ENCODE assay signal across 1 cellular context in genomic region chr12:46357438-46358324, GRCh38.
A peak's percentile ranks its signal among the peaks of the same experiment; 100 is the strongest.
TF ChIP-seq lines count a peak whose summit lies in the region.

No MANE protein-coding gene starts in this region.

TF ChIP-seq in HepG2, 621 proteins besides CTCF, POLR2A, EP300 and RAD21 (continued from another document and continues in another):
- TF ChIP-seq RERE (CRISPR knock-in tag; IDR thresholded peaks at IDR 0.05; ENCODE audit: low read depth) (peak; percentile 1; the same call in 1 of the 2 replicates), UBTF (CRISPR knock-in tag; IDR thresholded peaks at IDR 0.05) (peak; percentile 51), ZIK1 (CRISPR knock-in tag; IDR thresholded peaks at IDR 0.05; ENCODE audit: borderline replicate concordance, low read depth) (no peak), SPEN (CRISPR knock-in tag; IDR thresholded peaks at IDR 0.05; ENCODE audit: low read depth) (no peak), THRA (CRISPR knock-in tag; IDR thresholded peaks at IDR 0.05; ENCODE audit: borderline replicate concordance) (no peak), ZNF800 (CRISPR knock-in tag; IDR thresholded peaks at IDR 0.05) (peak; percentile 90), SRF (IDR thresholded peaks at IDR 0.05; ENCODE audit: low read depth, low read length) (no peak), KLF11 (CRISPR knock-in tag; IDR thresholded peaks at IDR 0.05) (peak; percentile 75; the same call in 1 of the 2 replicates), KLF9 (CRISPR knock-in tag; IDR thresholded peaks at IDR 0.05; ENCODE audit: low read depth) (peak; percentile 22; the same call in 1 of the 2 replicates), CBX5 (CRISPR knock-in tag; IDR thresholded peaks at IDR 0.05; ENCODE audit: borderline replicate concordance) (no peak), SIX1 (CRISPR knock-in tag; IDR thresholded peaks at IDR 0.05; ENCODE audit: borderline replicate concordance) (peak; percentile 49; the same call in 1 of the 2 replicates), ZBTB20 (CRISPR knock-in tag; IDR thresholded peaks at IDR 0.05; ENCODE audit: borderline replicate concordance, low read depth) (peak; percentile 65; the same call in 1 of the 2 replicates), RBM39 (IDR thresholded peaks at IDR 0.05; ENCODE audit: low read depth, low read length, poor library complexity, severe bottlenecking) (no peak), GFI1 (CRISPR knock-in tag; IDR thresholded peaks at IDR 0.05; ENCODE audit: borderline replicate concordance) (peak; percentile 16; the same call in 1 of the 2 replicates), DPF2 (CRISPR knock-in tag; IDR thresholded peaks at IDR 0.05; ENCODE audit: borderline replicate concordance, low read depth) (no peak), ZBTB21 (CRISPR knock-in tag; IDR thresholded peaks at IDR 0.05) (0 out of 2 replicates have a peak, but pooled peaks have one; percentile 31), SMAD1 (CRISPR knock-in tag; IDR thresholded peaks at IDR 0.05; ENCODE audit: borderline replicate concordance, low read depth) (no peak), HNRNPK (IDR thresholded peaks at IDR 0.05; ENCODE audit: low read depth, low read length, poor library complexity, severe bottlenecking) (peak; percentile 29), HOXA9 (CRISPR knock-in tag; IDR thresholded peaks at IDR 0.05; ENCODE audit: borderline replicate concordance) (no peak), KDM2A (CRISPR knock-in tag; IDR thresholded peaks at IDR 0.05; ENCODE audit: borderline replicate concordance, low read depth) (peak; percentile 77), GLI4 (CRISPR knock-in tag; IDR thresholded peaks at IDR 0.05; ENCODE audit: borderline replicate concordance) (peak; percentile 72; the same call in 1 of the 2 replicates), AKNA (CRISPR knock-in tag; IDR thresholded peaks at IDR 0.05; ENCODE audit: borderline replicate concordance) (peak; percentile 52; the same call in 1 of the 2 replicates), ZNF550 (CRISPR knock-in tag; IDR thresholded peaks at IDR 0.05; ENCODE audit: borderline replicate concordance) (no peak), SATB2 (CRISPR knock-in tag; IDR thresholded peaks at IDR 0.05) (0 out of 2 replicates have a peak, but pooled peaks have one; percentile 23), ZBTB43 (CRISPR knock-in tag; conservative IDR thresholded peaks at IDR 0.05) (0 out of 2 replicates have a peak, but pooled peaks have one; percentile 2), SP140L (CRISPR knock-in tag; IDR thresholded peaks at IDR 0.05; ENCODE audit: borderline replicate concordance) (no peak), ZNF432 (CRISPR knock-in tag; IDR thresholded peaks at IDR 0.05; ENCODE audit: borderline replicate concordance) (no peak), PAWR (CRISPR knock-in tag; IDR thresholded peaks at IDR 0.05; ENCODE audit: borderline replicate concordance) (no peak), HOXD1 (CRISPR knock-in tag; IDR thresholded peaks at IDR 0.05) (peak; percentile 80), ZNF34 (CRISPR knock-in tag; IDR thresholded peaks at IDR 0.05; ENCODE audit: borderline replicate concordance) (0 out of 2 replicates have a peak, but pooled peaks have one; percentile 46), SRSF1 (optimal IDR thresholded peaks at IDR 0.05; ENCODE audit: low read depth, low read length) (no peak), HDAC2 (CRISPR knock-in tag; IDR thresholded peaks at IDR 0.05) (0 out of 2 replicates have a peak, but pooled peaks have one; percentile 14), ZNF124 (CRISPR knock-in tag; IDR thresholded peaks at IDR 0.05) (peak; percentile 79; the same call in 1 of the 2 replicates)
